ENCODE assay signal across 8 cellular contexts in the genomic region with DNA sequence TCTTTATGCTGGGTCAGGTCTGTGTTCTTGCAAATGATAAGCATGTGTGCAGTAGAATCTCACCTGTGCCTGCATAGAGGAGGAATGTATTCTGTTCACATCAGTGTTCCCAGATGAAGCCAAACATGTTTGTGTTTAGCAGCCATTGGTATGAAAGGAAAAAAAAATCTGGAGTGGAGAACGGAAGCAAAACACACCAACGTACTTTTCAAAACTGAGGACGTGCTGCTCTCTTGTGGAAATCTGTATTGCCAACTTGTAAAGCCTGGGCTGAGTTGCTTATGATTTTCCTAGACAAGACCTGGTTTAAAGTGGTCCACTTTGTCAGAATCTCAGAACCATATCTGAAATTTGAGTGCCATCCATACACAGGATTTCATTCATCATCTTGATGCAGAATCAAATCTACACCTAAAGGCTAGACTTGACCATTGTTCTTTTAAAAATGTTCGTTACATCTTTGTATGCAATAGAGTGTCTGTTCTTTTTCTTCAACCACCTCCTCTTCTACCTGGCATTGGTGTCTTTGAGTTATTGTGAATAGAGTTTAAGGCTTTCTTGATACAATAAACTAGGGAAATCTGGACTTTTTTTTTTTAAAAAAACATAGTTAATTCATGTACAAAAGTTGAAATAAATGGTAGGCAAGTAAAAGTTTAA.
DNase-seq lines count a peak whose midpoint lies in the region; ATAC-seq and TF ChIP-seq lines count a peak whose summit lies in the region.

No MANE protein-coding gene starts in this region.

- no peak overlapping the region for H3K9ac ChIP-seq in MM.1S (ENCODE audit: low read length)

- no peaks in the 10 kb centered on the region for H3K9me3 ChIP-seq in MM.1S (replicated peaks; ENCODE audit: insufficient read depth, low read length)
- H3K9me3 ChIP-seq in SJCRH30 (replicated peaks) = no peaks in the 10 kb centered on the region

- peaks cover 8% of the 10 kb centered on the region for H3K27me3 Mint-ChIP-seq in activated CD4-positive, alpha-beta memory T cell treated with anti-CD3 and anti-CD28 coated beads for 36 hours

- H3F3A ChIP-seq in MM.1S (ENCODE audit: insufficient read depth, low read length) = peaks cover 4% of the 10 kb centered on the region; the same call in 1 of the 2 replicates

- H3K9me3 Mint-ChIP-seq in activated CD4-positive, alpha-beta memory T cell treated with anti-CD3 and anti-CD28 coated beads for 36 hours = no peaks in the 10 kb centered on the region

- H3K4me3 ChIP-seq in MM.1S (ENCODE audit: low read length) = no peak overlapping the region
- peak overlapping the region; percentile 15; the same call in 1 of the 2 replicates for H3K4me3 ChIP-seq in SJCRH30

- no peak overlapping the region for H3K4me3 Mint-ChIP-seq in activated CD4-positive, alpha-beta memory T cell treated with anti-CD3 and anti-CD28 coated beads for 36 hours

- H3K4me1 Mint-ChIP-seq in activated CD4-positive, alpha-beta memory T cell treated with anti-CD3 and anti-CD28 coated beads for 36 hours (ENCODE audit: low read depth) = peaks cover 7% of the 10 kb centered on the region

- peaks cover 15% of the 10 kb centered on the region for H3K4me1 ChIP-seq in MM.1S (ENCODE audit: low read length)
- H3K4me1 ChIP-seq in SJCRH30 = peaks cover 22% of the 10 kb centered on the region

- H3K27ac Mint-ChIP-seq in activated CD4-positive, alpha-beta memory T cell treated with anti-CD3 and anti-CD28 coated beads for 36 hours = no peak overlapping the region

- H3K27ac ChIP-seq in MM.1S (ENCODE audit: low read length) (no peak overlapping the region), SJCRH30 (no peak overlapping the region)

- TF ChIP-seq CTCF in MM.1S (IDR thresholded peaks at IDR 0.05; ENCODE audit: low read length) = peak; percentile 17; the same call in 1 of the 2 replicates

- H3K9me2 ChIP-seq in MM.1S (replicated peaks; ENCODE audit: insufficient read depth, low read length) = no peaks in the 10 kb centered on the region

- intact Hi-C loops in left ventricle myocardium superior (cut with micrococcal nuclease) = no loop called here
- intact Hi-C loops in activated CD4-positive, alpha-beta memory T cell treated with anti-CD3 and anti-CD28 coated beads for 36 hours (cut with micrococcal nuclease) = loop anchor here (5.0 to 10.0 kb wide), 3 partner anchors 129 to 1187 kb away; no protein-coding TSS in a partner anchor

- H3K4me2 ChIP-seq in MM.1S (ENCODE audit: low read depth, low read length) = no peak overlapping the region

- CTCF ChIA-PET in activated CD4-positive, alpha-beta memory T cell treated with anti-CD3 and anti-CD28 coated beads for 36 hours (lab: Charles Lee) = no interaction called here

- H4K20me1 ChIP-seq in MM.1S (ENCODE audit: insufficient read depth, low read length) = no peaks in the 10 kb centered on the region

- H2AFZ ChIP-seq in MM.1S (ENCODE audit: low read length) = no peak overlapping the region

- DNase-seq in GM03348 (ENCODE audit: low spot score) = peak; percentile 20
- no peak for DNase-seq in MM.1S
- peak; percentile 43 to 84 for DNase-seq in SJCRH30
- DNase-seq in left ventricle myocardium superior = no peak
- no peak for DNase-seq in stimulated activated CD4-positive, alpha-beta T cell treated with anti-CD3 and anti-CD28 coated beads, Interleukin-4, amount 100 ng/mL, for 24 hours
- DNase-seq in activated effector memory CD4-positive, alpha-beta T cell treated with anti-CD3 and anti-CD28 coated beads, Interleukin-2, amount 50 U/mL, for 16 hours = no peak
- DNase-seq in activated CD4-positive, alpha-beta memory T cell treated with anti-CD3 and anti-CD28 coated beads for 36 hours = no peak

- POLR2A ChIA-PET in activated CD4-positive, alpha-beta memory T cell treated with anti-CD3 and anti-CD28 coated beads for 36 hours (lab: Charles Lee) = no interaction called here

- ATAC-seq in left ventricle myocardium superior (peak; percentile 35), HG03045 (IDR thresholded peaks at IDR 0.05; ENCODE audit: unreplicated experiment) (no peak)

- no peaks in the 10 kb centered on the region for H3K36me3 Mint-ChIP-seq in activated CD4-positive, alpha-beta memory T cell treated with anti-CD3 and anti-CD28 coated beads for 36 hours

- H3K27me3 ChIP-seq in MM.1S (replicated peaks; ENCODE audit: insufficient read depth, low read length) (no peaks in the 10 kb centered on the region), SJCRH30 (no peaks in the 10 kb centered on the region)

- H3K36me3 ChIP-seq in MM.1S (replicated peaks; ENCODE audit: insufficient read depth, low read length) (no peaks in the 10 kb centered on the region), SJCRH30 (no peaks in the 10 kb centered on the region)

- H3K79me2 ChIP-seq in MM.1S (ENCODE audit: low read length) = no peaks in the 10 kb centered on the region

Comparison
In these comparisons a context has a peak if more than half of its experiments do, and no peak if none do; other contexts are left out.
1. DNase-seq: peak in GM03348 (single experiment) and SJCRH30 (2 of 2); none in MM.1S (single experiment), left ventricle myocardium superior (single experiment), stimulated activated CD4-positive, alpha-beta T cell treated with anti-CD3 and anti-CD28 coated beads, Interleukin-4, amount 100 ng/mL, for 24 hours (single experiment), activated effector memory CD4-positive, alpha-beta T cell treated with anti-CD3 and anti-CD28 coated beads, Interleukin-2, amount 50 U/mL, for 16 hours (single experiment) and activated CD4-positive, alpha-beta memory T cell treated with anti-CD3 and anti-CD28 coated beads for 36 hours (single experiment).